Comparison of ENCODE assay signal across 21 cellular contexts in genomic region chr17:61372436-61372835, GRCh38. TPM values are rescaled to one million over a fixed set of nuclear protein-coding genes. Genes with fewer than 3 reads are reported as not detected.
"Had no signal": no experiment of that assay in that cellular context is flagged by ENCODE, and none has a peak within 500 bp of the region (broad histone marks: within the 10 kb centered on the region; RNA-seq: fewer than 3 reads in every experiment).

No MANE protein-coding gene starts in this region.

- H3K9ac ChIP-seq: KMS-11, SK-N-SH had no signal

- H3K4me2 ChIP-seq: KMS-11, SK-N-SH had no signal

- H3K9me3 ChIP-seq: SK-N-SH had no signal

- H3K4me3 ChIP-seq: K562 had no signal

- DNase-seq: Kasumi-1, MM.1S, NCI-H1092 treated with DMSO at 0.1 percent for 48 hours, NCI-H1436, NCI-H187, NCI-H2029, NCI-H2081 treated with DMSO at 0.1 percent for 48 hours, NCI-H2171 treated with DMSO at 0.1 percent for 48 hours, NCI-H2227 treated with DMSO at 0.1 percent for 48 hours, NCI-H524 treated with DMSO at 0.1 percent for 48 hours, NCI-H69, NCI-H774, Right ventricle myocardium superior, RPMI8226, SK-N-SH had no signal

- ATAC-seq: K562 had no signal

- H3K27ac ChIP-seq: HL-60, KMS-11 had no signal

- FAIRE-seq: HTR-8/SVneo, K562, RCC 7860 had no signal

RNA-seq across cellular contexts. Expression of gene TBX2, which starts 27.2 kb away (rescaled TPM):
- polyA plus RNA-seq: IgD-negative memory B cell, K562 had no signal
